1 cellular context compared by ENCODE assay signal in genomic region chr2:137942037-137942784, GRCh38.
TF ChIP-seq lines count a peak whose summit lies in the region.

No MANE protein-coding gene starts in this region.

TF ChIP-seq in HepG2, 621 proteins besides CTCF, POLR2A, EP300 and RAD21 (continued from another document and continues in another):
- TF ChIP-seq KAT2B (IDR thresholded peaks at IDR 0.05; ENCODE audit: borderline replicate concordance, low read depth, low read length) = no peak
- TF ChIP-seq ZNF781 (CRISPR knock-in tag; IDR thresholded peaks at IDR 0.05; ENCODE audit: borderline replicate concordance, not compliant biosample characterization) = no peak
- TF ChIP-seq ZNF609 (CRISPR knock-in tag; IDR thresholded peaks at IDR 0.05; ENCODE audit: borderline replicate concordance) = no peak; the same call in 1 of the 2 replicates
- no peak for TF ChIP-seq SP2 (CRISPR knock-in tag; IDR thresholded peaks at IDR 0.05)
- TF ChIP-seq ZMAT5 (CRISPR knock-in tag; IDR thresholded peaks at IDR 0.05; ENCODE audit: borderline replicate concordance, low read depth) = no peak
- no peak for TF ChIP-seq THAP8 (CRISPR knock-in tag; IDR thresholded peaks at IDR 0.05; ENCODE audit: borderline replicate concordance)
- no peak for TF ChIP-seq FOXC1 (CRISPR knock-in tag; IDR thresholded peaks at IDR 0.05; ENCODE audit: borderline replicate concordance)
- no peak for TF ChIP-seq SNAI1 (CRISPR knock-in tag; IDR thresholded peaks at IDR 0.05; ENCODE audit: borderline replicate concordance)
- no peak for TF ChIP-seq ZBTB44 (CRISPR knock-in tag; IDR thresholded peaks at IDR 0.05)
- TF ChIP-seq ZNF550 (CRISPR knock-in tag; IDR thresholded peaks at IDR 0.05; ENCODE audit: borderline replicate concordance) = no peak
- TF ChIP-seq SPEN (CRISPR knock-in tag; IDR thresholded peaks at IDR 0.05; ENCODE audit: low read depth) = no peak
- no peak for TF ChIP-seq ELF4 (CRISPR knock-in tag; IDR thresholded peaks at IDR 0.05; ENCODE audit: borderline replicate concordance)
- TF ChIP-seq ZNF644 (CRISPR knock-in tag; IDR thresholded peaks at IDR 0.05; ENCODE audit: low read depth) = 0 out of 2 replicates have a peak, but pooled peaks have one; percentile 5
- TF ChIP-seq ZBTB49 (CRISPR knock-in tag; IDR thresholded peaks at IDR 0.05; ENCODE audit: borderline replicate concordance) = no peak
- no peak for TF ChIP-seq GPBP1L1 (CRISPR knock-in tag; IDR thresholded peaks at IDR 0.05)
- TF ChIP-seq GMEB1 (CRISPR knock-in tag; IDR thresholded peaks at IDR 0.05; ENCODE audit: borderline replicate concordance) = no peak
- no peak for TF ChIP-seq ZNF484 (CRISPR knock-in tag; IDR thresholded peaks at IDR 0.05; ENCODE audit: borderline replicate concordance, low read depth)
- no peak for TF ChIP-seq ZNF629 (CRISPR knock-in tag; conservative IDR thresholded peaks at IDR 0.05)
- no peak for TF ChIP-seq HCFC1 (IDR thresholded peaks at IDR 0.05; ENCODE audit: low read depth, low read length)
- no peak for TF ChIP-seq YY1 (IDR thresholded peaks at IDR 0.05; ENCODE audit: insufficient read depth, insufficient replicate concordance, low read depth, low read length)
- no peak for TF ChIP-seq PCBP1 (IDR thresholded peaks at IDR 0.05; ENCODE audit: borderline replicate concordance, low read depth, low read length)
- no peak; the same call in 1 of the 2 replicates for TF ChIP-seq ZNF749 (CRISPR knock-in tag; IDR thresholded peaks at IDR 0.05; ENCODE audit: borderline replicate concordance)
- no peak for TF ChIP-seq ZKSCAN5 (CRISPR knock-in tag; IDR thresholded peaks at IDR 0.05)
- TF ChIP-seq HNRNPLL (IDR thresholded peaks at IDR 0.05; ENCODE audit: low read depth, low read length, poor library complexity, severe bottlenecking) = no peak
- TF ChIP-seq TFE3 (CRISPR knock-in tag; IDR thresholded peaks at IDR 0.05) = no peak; the same call in 1 of the 2 replicates
- no peak for TF ChIP-seq ZNF326 (CRISPR knock-in tag; IDR thresholded peaks at IDR 0.05; ENCODE audit: borderline replicate concordance)
- peak; percentile 90 for TF ChIP-seq PATZ1 (CRISPR knock-in tag; IDR thresholded peaks at IDR 0.05)
- no peak for TF ChIP-seq TOE1 (CRISPR knock-in tag; IDR thresholded peaks at IDR 0.05)
- TF ChIP-seq ZBTB26 (CRISPR knock-in tag; IDR thresholded peaks at IDR 0.05; ENCODE audit: borderline replicate concordance) = no peak
- TF ChIP-seq FOSL1 (CRISPR knock-in tag; IDR thresholded peaks at IDR 0.05; ENCODE audit: borderline replicate concordance) = no peak
- TF ChIP-seq ZNF784 (CRISPR knock-in tag; IDR thresholded peaks at IDR 0.05; ENCODE audit: borderline replicate concordance) = no peak
- peak; percentile 86 for TF ChIP-seq SALL1 (CRISPR knock-in tag; IDR thresholded peaks at IDR 0.05)
- no peak for TF ChIP-seq PREB (CRISPR knock-in tag; IDR thresholded peaks at IDR 0.05)
- peak; percentile 43; the same call in 1 of the 2 replicates for TF ChIP-seq RXRA (CRISPR knock-in tag; IDR thresholded peaks at IDR 0.05)
- no peak for TF ChIP-seq ZNF83 (CRISPR knock-in tag; IDR thresholded peaks at IDR 0.05; ENCODE audit: borderline replicate concordance)
- TF ChIP-seq SOX6 (IDR thresholded peaks at IDR 0.05) = no peak
- 0 out of 2 replicates have a peak, but pooled peaks have one; percentile 52 for TF ChIP-seq SOX6 (CRISPR knock-in tag; IDR thresholded peaks at IDR 0.05)
